8 cellular contexts compared by ENCODE assay signal in genomic region chr10:15860692-15861201, GRCh38. TPM values are rescaled to one million over a fixed set of nuclear protein-coding genes. Genes with fewer than 3 reads are reported as not detected.
DNase-seq lines count a peak whose midpoint lies in the region; ATAC-seq, FAIRE-seq and TF ChIP-seq lines count a peak whose summit lies in the region.

No MANE protein-coding gene starts in this region.

- no peak for TF ChIP-seq CTCF in H9 (conservative IDR thresholded peaks at IDR 0.05)
- no peak for TF ChIP-seq CTCF in activated B cell treated with CpG ODN at 0.5 μM for 24 hours (IDR thresholded peaks at IDR 0.05)

- H3K27me3 Mint-ChIP-seq in H9 (ENCODE audit: low read depth) (peaks cover 51% of the 10 kb centered on the region), activated B cell treated with CpG ODN at 0.5 μM for 24 hours (peaks cover 22% of the 10 kb centered on the region)

- peaks cover 3% of the 10 kb centered on the region; the same call in 1 of the 2 replicates for H3K27me3 ChIP-seq in H9 (ENCODE audit: insufficient read depth, low read length)
- peaks cover 5% of the 10 kb centered on the region for H3K27me3 ChIP-seq in right cardiac atrium (ENCODE audit: control insufficient read depth, insufficient read depth)
- no peaks in the 10 kb centered on the region for H3K27me3 ChIP-seq in small intestine (ENCODE audit: control insufficient read depth in 2 of 2, insufficient read depth in 2 of 2, low read length in 2 of 2)

- H2AFZ ChIP-seq in H9 (ENCODE audit: low read length) = peak overlapping the region; percentile 11

- H3K36me3 Mint-ChIP-seq in H9 (ENCODE audit: insufficient read depth in 1 of 3, low read depth in 3 of 3) = peaks cover 0 to 7% (median 0%) of the 10 kb centered on the region in 3 experiments; a peak in 1 of 7 replicates
- peaks cover 15% of the 10 kb centered on the region for H3K36me3 Mint-ChIP-seq in activated B cell treated with CpG ODN at 0.5 μM for 24 hours (ENCODE audit: low read depth)

- H2BK5ac ChIP-seq in H9 (ENCODE audit: insufficient read length, low read length) = no peak overlapping the region

- peaks cover 9 to 11% of the 10 kb centered on the region in 2 experiments for H3K4me1 Mint-ChIP-seq in H9
- H3K4me1 Mint-ChIP-seq in activated B cell treated with CpG ODN at 0.5 μM for 24 hours = peaks cover 39% of the 10 kb centered on the region

- no peak overlapping the region for H3K23ac ChIP-seq in H9 (ENCODE audit: insufficient read length, low read depth, low read length)

- H2BK12ac ChIP-seq in H9 (ENCODE audit: insufficient read length, low read depth, low read length) = no peak overlapping the region

- H3K18ac ChIP-seq in H9 (ENCODE audit: insufficient read length, low read depth, low read length) = no peak overlapping the region

- peaks cover 0 to 9% of the 10 kb centered on the region in 2 experiments; a peak in 1 of 5 replicates for H3K9me3 Mint-ChIP-seq in H9
- H3K9me3 Mint-ChIP-seq in activated B cell treated with CpG ODN at 0.5 μM for 24 hours = no peaks in the 10 kb centered on the region

- no peak overlapping the region for H2AK5ac ChIP-seq in H9 (ENCODE audit: insufficient read length, low read length)

- intact Hi-C loops in activated B cell treated with CpG ODN at 0.5 μM for 24 hours (cut with micrococcal nuclease) (loop anchor here (1.0 to 2.0 kb wide), 3 partner anchors 577 to 1340 kb away; partner anchors contain the start of genes PTER, RSU1 and TRDMT1), right cardiac atrium (cut with DNase I) (no loop called here)

- H3K4me1 ChIP-seq in H9 (ENCODE audit: insufficient read depth, low read length) (no peaks in the 10 kb centered on the region), right cardiac atrium (ENCODE audit: control insufficient read depth, insufficient read depth, low read length) (no peaks in the 10 kb centered on the region), small intestine (ENCODE audit: control insufficient read depth in 2 of 2, insufficient read depth in 1 of 2, low read depth in 1 of 2, low read length in 1 of 2) (peaks cover 0 to 4% of the 10 kb centered on the region in 2 donors)

- H3K4ac ChIP-seq in H9 (ENCODE audit: low read depth, low read length) = no peak overlapping the region

- H3K14ac ChIP-seq in H9 (ENCODE audit: insufficient read depth, low read length) = no peak overlapping the region

- CTCF ChIA-PET in activated B cell treated with CpG ODN at 0.5 μM for 24 hours (lab: Charles Lee) = interaction anchor here (0.9 kb wide), 1 partner anchor 41 kb away, joined by 3 read pairs; no protein-coding TSS in a partner anchor

- H3K79me1 ChIP-seq in H9 (ENCODE audit: insufficient read depth, low read depth, low read length, poor library complexity, severe bottlenecking) = no peaks in the 10 kb centered on the region

- no peak for ATAC-seq in activated B cell treated with CpG ODN at 0.5 μM for 24 hours (ENCODE audit: low read depth)
- no peak for ATAC-seq in right cardiac atrium

- no peaks in the 10 kb centered on the region for H4K20me1 ChIP-seq in H9 (ENCODE audit: control insufficient read depth, insufficient read depth, insufficient read length)

- H3K9me3 ChIP-seq in H9 (ENCODE audit: control insufficient read depth, low read depth, low read length) (no peaks in the 10 kb centered on the region), right cardiac atrium (ENCODE audit: control insufficient read depth, low read length) (no peaks in the 10 kb centered on the region), small intestine (ENCODE audit: control insufficient read depth, low read depth) (no peaks in the 10 kb centered on the region)

- peak overlapping the region; percentile 90 for H3K4me2 ChIP-seq in H9 (ENCODE audit: insufficient read depth, insufficient read length, low read length)

- no peaks in the 10 kb centered on the region for H3K79me2 ChIP-seq in H9 (ENCODE audit: insufficient read depth, low read length)

- peak overlapping the region in 1 of 3 experiments; percentile 94; a peak in 1 of 7 replicates for H3K27ac Mint-ChIP-seq in H9
- H3K27ac Mint-ChIP-seq in activated B cell treated with CpG ODN at 0.5 μM for 24 hours = peak overlapping the region; percentile 92

- H3T11ph ChIP-seq in H9 (ENCODE audit: low read length) = no peak overlapping the region

- H3K56ac ChIP-seq in H9 (ENCODE audit: insufficient read length, low read depth, low read length) = no peak overlapping the region

- H4K91ac ChIP-seq in H9 (ENCODE audit: insufficient read length, low read depth, low read length) = no peak overlapping the region

- no peak overlapping the region for H2BK20ac ChIP-seq in H9 (ENCODE audit: low read depth, low read length, poor library complexity, severe bottlenecking)

- H3K4me3 Mint-ChIP-seq in H9 = peak overlapping the region; percentile 98 to 99
- peak overlapping the region; percentile 99 for H3K4me3 Mint-ChIP-seq in activated B cell treated with CpG ODN at 0.5 μM for 24 hours

- H3K36me3 ChIP-seq in small intestine (ENCODE audit: control insufficient read depth in 2 of 2, insufficient read depth in 2 of 2, low read length in 2 of 2) = no peaks in the 10 kb centered on the region

- FAIRE-seq in small intestine (lab: Jason Lieb, UNC) = no peak

- DNase-seq in H9 (no peak), activated B cell treated with CpG ODN at 0.5 μM for 24 hours (no peak), right cardiac atrium (no peak), small intestine (no peak), activated gamma-delta T cell treated with Interleukin-2 at 50 U/mL for 16 hours (no peak), AG08395 (ENCODE audit: low spot score) (no peak)
- DNase-seq in activated CD8-positive, alpha-beta memory T cell treated with anti-CD3 and anti-CD28 coated beads for 24 hours = no peak
- DNase-seq in stimulated activated CD4-positive, alpha-beta T cell treated with anti-CD3 and anti-CD28 coated beads, Interleukin-4, amount 100 ng/mL, for 4 hours = no peak

- H3K4me3 ChIP-seq in right cardiac atrium (ENCODE audit: low read length) (peak overlapping the region; percentile 90), small intestine (ENCODE audit: low read depth in 1 of 2, low read length in 2 of 2) (peak overlapping the region; percentile 49 to 97)

- POLR2A ChIA-PET in activated B cell treated with CpG ODN at 0.5 μM for 24 hours (lab: Charles Lee) = interaction anchor here (1.8 kb wide), 1 partner anchor 577 kb away, joined by 18 read pairs; the partner anchor contains the start of gene PTER

- no peak overlapping the region for H2BK120ac ChIP-seq in H9 (ENCODE audit: low read depth, low read length, poor library complexity, severe bottlenecking)

- no peak overlapping the region for H4K5ac ChIP-seq in H9 (ENCODE audit: insufficient read length, low read depth, low read length)

- no peak overlapping the region for H4K8ac ChIP-seq in H9 (replicated peaks; ENCODE audit: insufficient read length, low read depth, low read length)

- H3K27ac ChIP-seq in H9 (ENCODE audit: insufficient read length, low read depth, low read length) (no peak overlapping the region), right cardiac atrium (ENCODE audit: low read length) (peak overlapping the region; percentile 58), small intestine (ENCODE audit: low read depth in 1 of 2, low read length in 1 of 2) (peak overlapping the region; percentile 67 to 78)

- H2BK15ac ChIP-seq in H9 (ENCODE audit: low read depth, low read length) = no peak overlapping the region

- no CpG with 5 or more reads among the region's 8 CpGs for WGBS in H9 (ENCODE audit: extremely low coverage, insufficient read length, low lambda C conversion rate)
- 58% methylated on average over 8 of the region's 8 CpGs for WGBS in right cardiac atrium
- 53 to 67% (median 57%) methylated on average over 8 of the region's 8 CpGs for whole genome bisulfite sequencing in small intestine, 3 donors

- peaks cover 3% of the 10 kb centered on the region for H3K23me2 ChIP-seq in H9 (ENCODE audit: insufficient read length, low read depth, low read length, poor library complexity, severe bottlenecking)

- no peak overlapping the region for H3K9ac ChIP-seq in H9 (ENCODE audit: extremely low read depth, insufficient read length, low read length)

RNA-seq across cellular contexts. Expression of gene MINDY3, which starts 0.4 kb away (rescaled TPM):
- total RNA-seq in H9 (2021) = 13.6 and 14.9 TPM in 2 replicates
- total RNA-seq in activated B cell treated with CpG ODN at 0.5 μM for 24 hours = 23.2 and 23.4 TPM in 2 replicates
- 10 to 100 TPM; 24.7 to 28.9 (median 28.1) TPM for total RNA-seq in right cardiac atrium
- 10.9 TPM for polyA plus RNA-seq in right cardiac atrium
- 10 to 100 TPM; 11.1 to 17.9 (median 13.1) TPM for polyA plus RNA-seq in small intestine
